Comparison of ENCODE assay signal across 11 cellular contexts in genomic region chr5:75847561-75848021, GRCh38.
DNase-seq lines count a peak whose midpoint lies in the region; ATAC-seq lines count a peak whose summit lies in the region.
"Had no signal": no experiment of that assay in that cellular context is flagged by ENCODE, and none has a peak within 500 bp of the region (broad histone marks: within the 10 kb centered on the region; RNA-seq: fewer than 3 reads in every experiment).

No MANE protein-coding gene starts in this region.

- H3K4ac ChIP-seq in mesenchymal stem cell (ENCODE audit: low read depth in 1 of 2, low read length in 2 of 2), result no peak overlapping the region

- H3K18ac ChIP-seq in mesenchymal stem cell (ENCODE audit: low read depth in 1 of 2, low read length in 2 of 2), result no peak overlapping the region

- H3K27me3 ChIP-seq in mesenchymal stem cell (ENCODE audit: control insufficient read depth in 1 of 2, insufficient read depth in 1 of 2, low read length in 2 of 2), result peaks cover 0 to 23% of the 10 kb centered on the region in 2 experiments

- H3K4me2 ChIP-seq in mesenchymal stem cell (ENCODE audit: low read length, poor library complexity, severe bottlenecking), result no peak overlapping the region

- no peak overlapping the region for H2BK12ac ChIP-seq in mesenchymal stem cell (ENCODE audit: low read length in 2 of 2)

- ATAC-seq in HG02798 (IDR thresholded peaks at IDR 0.05; ENCODE audit: poor library complexity, unreplicated experiment) (peak; percentile 84), HG03571 (IDR thresholded peaks at IDR 0.05; ENCODE audit: unreplicated experiment) (peak; percentile 92)

- H3K4me1 ChIP-seq in mesenchymal stem cell (ENCODE audit: control insufficient read depth, insufficient read depth, low read depth, low read length), result no peaks in the 10 kb centered on the region

- H2AFZ ChIP-seq in mesenchymal stem cell (ENCODE audit: low read depth, low read length), result no peak overlapping the region

- H2BK5ac ChIP-seq in mesenchymal stem cell (ENCODE audit: low read depth, low read length, poor library complexity, severe bottlenecking), result no peak overlapping the region

- H2BK15ac ChIP-seq in mesenchymal stem cell (ENCODE audit: low read depth, poor library complexity, severe bottlenecking), result no peak overlapping the region

- H4K91ac ChIP-seq in mesenchymal stem cell (ENCODE audit: low read length), result no peak overlapping the region

- H3K23ac ChIP-seq in mesenchymal stem cell (ENCODE audit: low read length in 2 of 2), result no peak overlapping the region

- no peak overlapping the region for H3K14ac ChIP-seq in mesenchymal stem cell (ENCODE audit: low read length in 2 of 2)

- H2AK5ac ChIP-seq in mesenchymal stem cell (ENCODE audit: low read length, severe bottlenecking), result no peak overlapping the region

- H3K4me3 ChIP-seq in mesenchymal stem cell (ENCODE audit: insufficient read depth in 1 of 2, low read depth in 1 of 2, low read length in 2 of 2), result no peak overlapping the region

- no peaks in the 10 kb centered on the region for H3K79me1 ChIP-seq in mesenchymal stem cell (replicated peaks; ENCODE audit: low read length, poor library complexity, severe bottlenecking)

- H3K27ac ChIP-seq in mesenchymal stem cell (ENCODE audit: low read length, poor library complexity, severe bottlenecking), result no peak overlapping the region

- DNase-seq in GM19238 (ENCODE audit: insufficient read length, low spot score), result peak; percentile 18
- DNase-seq in pons (ENCODE audit: low spot score), result peak; percentile 10
- no peak for DNase-seq in mesenchymal stem cell
- DNase-seq in EL, result no peak
- DNase-seq in DMS 273 treated with DMSO at 0.1 percent for 48 hours (lab: John Stamatoyannopoulos, UW), result no peak
- DNase-seq in activated naive CD4-positive, alpha-beta T cell (lab: John Stamatoyannopoulos, UW), result no peak
- DNase-seq: activated gamma-delta T cell treated with Interleukin-2 at 50 U/mL for 16 hours, endodermal cell, occipital lobe had no signal

- no CpG with 5 or more reads among the region's 1 CpG for WGBS in mesenchymal stem cell

- H2BK120ac ChIP-seq in mesenchymal stem cell (ENCODE audit: low read depth, low read length), result no peak overlapping the region

- no peak overlapping the region for H4K8ac ChIP-seq in mesenchymal stem cell (ENCODE audit: low read length)

- no peaks in the 10 kb centered on the region for H3K36me3 ChIP-seq in mesenchymal stem cell (ENCODE audit: control insufficient read depth in 1 of 2, insufficient read depth in 2 of 2, low read depth in 1 of 2, low read length in 2 of 2)

- no peak overlapping the region for H3K9ac ChIP-seq in mesenchymal stem cell (ENCODE audit: low read length)

- H3K9me3 ChIP-seq in mesenchymal stem cell (ENCODE audit: control insufficient read depth, low read length), result no peaks in the 10 kb centered on the region

Comparison
In these comparisons a context has a peak if more than half of its experiments do, and no peak if none do; other contexts are left out.
1. DNase-seq: peak in GM19238 (single experiment) and pons (single experiment); none in mesenchymal stem cell (single experiment), EL (single experiment), DMS 273 treated with DMSO at 0.1 percent for 48 hours (single experiment) and activated naive CD4-positive, alpha-beta T cell (0 of 4).